In genomic region chr3:194129581-194130133, GRCh38 we compare ENCODE assay signal across 13 cellular contexts. TPM values are rescaled to one million over a fixed set of nuclear protein-coding genes. Genes with fewer than 3 reads are reported as not detected.
DNase-seq lines count a peak whose midpoint lies in the region; ATAC-seq and TF ChIP-seq lines count a peak whose summit lies in the region.
"Had no signal": no experiment of that assay in that cellular context is flagged by ENCODE, and none has a peak within 500 bp of the region (broad histone marks: within the 10 kb centered on the region; RNA-seq: fewer than 3 reads in every experiment).

No MANE protein-coding gene starts in this region.

- H3K27ac ChIP-seq in right atrium auricular region (no peak overlapping the region), mesodermal cell (ENCODE audit: low read depth, low read length, severe bottlenecking) (peak overlapping the region; percentile 8), WERI-Rb-1 (no peak overlapping the region)
- H3K27ac ChIP-seq: upper lobe of right lung had no signal

- no peak overlapping the region for H3K27ac Mint-ChIP-seq in type B pancreatic cell
- no peak overlapping the region for H3K27ac Mint-ChIP-seq in activated CD8-positive, alpha-beta T cell treated with anti-CD3 and anti-CD28 coated beads for 36 hours

- DNase-seq in left ventricle myocardium superior (peak; percentile 46), right atrium auricular region (ENCODE audit: low spot score) (no peak), dermis blood vessel endothelial cell (peak; percentile 41), type B pancreatic cell (ENCODE audit: extremely low spot score, unreplicated experiment) (no peak), cerebellar cortex (ENCODE audit: low spot score) (no peak), WERI-Rb-1 (no peak)
- DNase-seq in activated CD8-positive, alpha-beta T cell treated with anti-CD3 and anti-CD28 coated beads for 36 hours, result no peak
- DNase-seq: activated CD4-positive, alpha-beta T cell treated with anti-CD3 and anti-CD28 coated beads for 4 hours; NCI-H1092 treated with DMSO at 0.1 percent for 48 hours; NK-92 treated with Interleukin-12 subunit alpha and Interleukin-12 subunit beta, amount 100 ng/mL, for 24 hours; upper lobe of right lung had no signal

- POLR2A ChIA-PET in activated CD8-positive, alpha-beta T cell treated with anti-CD3 and anti-CD28 coated beads for 36 hours (lab: Charles Lee), result interaction anchor here (1.1 kb wide), 1 partner anchor 18 kb away, joined by 3 read pairs; no protein-coding TSS in a partner anchor

- WGBS in mesodermal cell (ENCODE audit: insufficient coverage in 2 of 2), 2 experiments, result no CpG with 5 or more reads among the region's 7 CpGs

- CTCF ChIA-PET in activated CD8-positive, alpha-beta T cell treated with anti-CD3 and anti-CD28 coated beads for 36 hours (lab: Charles Lee), result interaction anchor here (1.7 kb wide), 1 partner anchor 9 kb away, joined by 6 read pairs; no protein-coding TSS in a partner anchor

- intact Hi-C loops in left ventricle myocardium superior (cut with micrococcal nuclease), result loop anchor here (10.0 kb wide), 1 partner anchor 185 kb away; no protein-coding TSS in a partner anchor
- intact Hi-C loops in activated CD8-positive, alpha-beta T cell treated with anti-CD3 and anti-CD28 coated beads for 36 hours (cut with micrococcal nuclease), result loop anchor here (10.0 kb wide), 2 partner anchors 255 to 465 kb away; no protein-coding TSS in a partner anchor

- no peaks in the 10 kb centered on the region for H3K9me3 ChIP-seq in right atrium auricular region
- H3K9me3 ChIP-seq in mesodermal cell (ENCODE audit: control insufficient read depth, low read length), result no peaks in the 10 kb centered on the region
- no peaks in the 10 kb centered on the region for H3K9me3 ChIP-seq in WERI-Rb-1 (ENCODE audit: severe bottlenecking)
- H3K9me3 ChIP-seq: upper lobe of right lung had no signal

- H3K4me1 Mint-ChIP-seq in type B pancreatic cell (ENCODE audit: unreplicated experiment), result peaks cover 40% of the 10 kb centered on the region
- peaks cover 14% of the 10 kb centered on the region for H3K4me1 Mint-ChIP-seq in activated CD8-positive, alpha-beta T cell treated with anti-CD3 and anti-CD28 coated beads for 36 hours (ENCODE audit: low read depth)

- H3K27me3 ChIP-seq in right atrium auricular region, result no peaks in the 10 kb centered on the region
- H3K27me3 ChIP-seq in WERI-Rb-1 (ENCODE audit: insufficient read depth, low read depth, severe bottlenecking), result no peaks in the 10 kb centered on the region
- H3K27me3 ChIP-seq: upper lobe of right lung had no signal

- no peak for ATAC-seq in left ventricle myocardium superior
- no peak for ATAC-seq in activated CD8-positive, alpha-beta T cell treated with anti-CD3 and anti-CD28 coated beads for 36 hours
- ATAC-seq: upper lobe of right lung had no signal

- H3K4me1 ChIP-seq in right atrium auricular region (peaks cover 0 to 28% of the 10 kb centered on the region in 2 donors), mesodermal cell (ENCODE audit: control insufficient read depth, insufficient read depth, low read length, poor library complexity, severe bottlenecking) (peaks cover 39% of the 10 kb centered on the region)

- no peaks in the 10 kb centered on the region for H3K36me3 ChIP-seq in right atrium auricular region
- H3K36me3 ChIP-seq in mesodermal cell (ENCODE audit: control insufficient read depth, insufficient read depth, low read length), result no peaks in the 10 kb centered on the region
- no peaks in the 10 kb centered on the region for H3K36me3 ChIP-seq in WERI-Rb-1
- H3K36me3 ChIP-seq: upper lobe of right lung had no signal

- no peaks in the 10 kb centered on the region for H3K9me3 Mint-ChIP-seq in type B pancreatic cell
- H3K9me3 Mint-ChIP-seq in activated CD8-positive, alpha-beta T cell treated with anti-CD3 and anti-CD28 coated beads for 36 hours, result no peaks in the 10 kb centered on the region

- H3K36me3 Mint-ChIP-seq in type B pancreatic cell, result no peaks in the 10 kb centered on the region
- no peaks in the 10 kb centered on the region for H3K36me3 Mint-ChIP-seq in activated CD8-positive, alpha-beta T cell treated with anti-CD3 and anti-CD28 coated beads for 36 hours (ENCODE audit: low read depth)

- peak overlapping the region; percentile 16 for H3K4me3 Mint-ChIP-seq in type B pancreatic cell
- no peak overlapping the region for H3K4me3 Mint-ChIP-seq in activated CD8-positive, alpha-beta T cell treated with anti-CD3 and anti-CD28 coated beads for 36 hours

- H3K4me3 ChIP-seq in right atrium auricular region, result no peak overlapping the region
- no peak overlapping the region for H3K4me3 ChIP-seq in mesodermal cell (ENCODE audit: extremely low read depth, insufficient read depth, low read length, poor library complexity, severe bottlenecking)
- no peak overlapping the region for H3K4me3 ChIP-seq in WERI-Rb-1 (ENCODE audit: low read depth, low read length)
- H3K4me3 ChIP-seq: lung, upper lobe of right lung had no signal

- H3K27me3 Mint-ChIP-seq in type B pancreatic cell, result peaks cover 4% of the 10 kb centered on the region
- peaks cover 55% of the 10 kb centered on the region for H3K27me3 Mint-ChIP-seq in activated CD8-positive, alpha-beta T cell treated with anti-CD3 and anti-CD28 coated beads for 36 hours

- TF ChIP-seq CTCF in right atrium auricular region (IDR thresholded peaks at IDR 0.05) (no peak), type B pancreatic cell (conservative IDR thresholded peaks at IDR 0.05) (no peak), WERI-Rb-1 (IDR thresholded peaks at IDR 0.05; ENCODE audit: low read depth, low read length) (no peak)
- TF ChIP-seq CTCF in activated CD8-positive, alpha-beta T cell treated with anti-CD3 and anti-CD28 coated beads for 36 hours (IDR thresholded peaks at IDR 0.05), result no peak

RNA-seq across cellular contexts. Expression of gene HES1, which starts 6.3 kb away (rescaled TPM):
- total RNA-seq in left ventricle myocardium superior, result 13.4 TPM
- 10 to 100 TPM; 32.1 to 43.6 TPM for total RNA-seq in right atrium auricular region
- 45.8 and 91.0 TPM in 2 replicates for total RNA-seq in dermis blood vessel endothelial cell
- polyA plus RNA-seq in mesodermal cell (2013, experiment 1 of 2), result 86.7 TPM
- 82.3 TPM for polyA plus RNA-seq in mesodermal cell (2013, experiment 2 of 2)
- 100 and 180 TPM in 2 replicates for total RNA-seq in type B pancreatic cell (ENCODE audit: low replicate concordance)
- total RNA-seq in activated CD8-positive, alpha-beta T cell treated with anti-CD3 and anti-CD28 coated beads for 36 hours, result not detected

Comparison
In these comparisons a context has a peak if more than half of its experiments do, and no peak if none do; other contexts are left out.
1. DNase-seq: peak in left ventricle myocardium superior (single experiment) and dermis blood vessel endothelial cell (single experiment); none in right atrium auricular region (single experiment), type B pancreatic cell (single experiment), activated CD8-positive, alpha-beta T cell treated with anti-CD3 and anti-CD28 coated beads for 36 hours (single experiment), cerebellar cortex (single experiment) and WERI-Rb-1 (single experiment).
2. RNA of gene HES1, which starts 6.3 kb away (total RNA-seq): 100 to 180 TPM in type B pancreatic cell, 45.8 to 91.0 TPM in dermis blood vessel endothelial cell, 32.1 to 43.6 TPM in right atrium auricular region and 13.4 TPM in left ventricle myocardium superior (single experiment); not detected in activated CD8-positive, alpha-beta T cell treated with anti-CD3 and anti-CD28 coated beads for 36 hours; every median in the first group is over 10 times any median in the second.